Comparison of ENCODE assay signal across 24 cellular contexts in genomic region chr5:97276721-97277120, GRCh38.
"Had no signal": no experiment of that assay in that cellular context is flagged by ENCODE, and none has a peak within 500 bp of the region (broad histone marks: within the 10 kb centered on the region; RNA-seq: fewer than 3 reads in every experiment).

No MANE protein-coding gene starts in this region.

- H3K4me3 ChIP-seq: neural progenitor cell, ovary, psoas muscle, right lobe of liver, sigmoid colon, stomach, thoracic aorta, thyroid gland, tibial nerve, upper lobe of left lung, vagina had no signal

- H3K4me2 ChIP-seq: neural progenitor cell had no signal

- H3K79me2 ChIP-seq: parathyroid adenoma had no signal

- H3K27ac ChIP-seq: neural progenitor cell, ovary, parathyroid adenoma, psoas muscle, right lobe of liver, sigmoid colon, stomach, thoracic aorta, thyroid gland, tibial nerve, upper lobe of left lung, vagina had no signal

- H3K4me1 ChIP-seq: neural progenitor cell, parathyroid adenoma, psoas muscle, right lobe of liver, sigmoid colon, stomach, thyroid gland, tibial nerve, upper lobe of left lung, vagina had no signal

- H3K36me3 ChIP-seq: neural progenitor cell, ovary, right lobe of liver, sigmoid colon, stomach, thoracic aorta, thyroid gland, tibial nerve, upper lobe of left lung, vagina had no signal

- H3K9ac ChIP-seq: neural progenitor cell, parathyroid adenoma had no signal

- H3K9me3 ChIP-seq: ovary, right lobe of liver, thyroid gland, vagina had no signal

- H3K27me3 ChIP-seq: neural progenitor cell, ovary, right lobe of liver, sigmoid colon, stomach, thyroid gland, tibial nerve, upper lobe of left lung, vagina had no signal

- ATAC-seq: psoas muscle; right cardiac atrium; right lobe of liver; stimulated activated effector memory CD8-positive, alpha-beta T cell treated with anti-CD3 and anti-CD28 coated beads, Interleukin-12 subunit alpha, Interleukin-12 subunit beta, amount 100 ng/mL, for 72 hours; stimulated activated naive B cell treated with anti-CD40 and anti-IgM and Interleukin-4, amounts not matched to agents 10 μg/mL and 1 μg/mL and 100 μg/mL, for 72 hours had no signal

- DNase-seq: occipital lobe; ovary; posterior cingulate gyrus; psoas muscle; right cardiac atrium; right lobe of liver; sigmoid colon; small intestine; stimulated activated CD4-positive, alpha-beta T cell treated with anti-CD3 and anti-CD28 coated beads, Interleukin-15, amount 100 ng/mL, for 24 hours; stimulated activated CD4-positive, alpha-beta T cell treated with anti-CD3 and anti-CD28 coated beads, Interleukin-2, amount 100 ng/mL, for 24 hours; stimulated activated CD4-positive, alpha-beta T cell treated with anti-CD3 and anti-CD28 coated beads, Interleukin-2, amount 100 ng/mL, for 48 hours; stimulated activated CD4-positive, alpha-beta T cell treated with anti-CD3 and anti-CD28 coated beads, Interleukin-4, amount 100 ng/mL, for 24 hours; stimulated activated naive B cell treated with anti-CD40 and anti-IgM and Interleukin-4, amounts not matched to agents 10 μg/mL and 1 μg/mL and 100 μg/mL, for 72 hours; stimulated activated naive CD4-positive, alpha-beta T cell treated with Interleukin-2 at 50 U/mL for 16 hours; stomach; thyroid gland; trophoblast cell; upper lobe of left lung had no signal

- H2AFZ ChIP-seq: neural progenitor cell, parathyroid adenoma had no signal
